Comparison of ENCODE assay signal across 9 cellular contexts in the genomic region with DNA sequence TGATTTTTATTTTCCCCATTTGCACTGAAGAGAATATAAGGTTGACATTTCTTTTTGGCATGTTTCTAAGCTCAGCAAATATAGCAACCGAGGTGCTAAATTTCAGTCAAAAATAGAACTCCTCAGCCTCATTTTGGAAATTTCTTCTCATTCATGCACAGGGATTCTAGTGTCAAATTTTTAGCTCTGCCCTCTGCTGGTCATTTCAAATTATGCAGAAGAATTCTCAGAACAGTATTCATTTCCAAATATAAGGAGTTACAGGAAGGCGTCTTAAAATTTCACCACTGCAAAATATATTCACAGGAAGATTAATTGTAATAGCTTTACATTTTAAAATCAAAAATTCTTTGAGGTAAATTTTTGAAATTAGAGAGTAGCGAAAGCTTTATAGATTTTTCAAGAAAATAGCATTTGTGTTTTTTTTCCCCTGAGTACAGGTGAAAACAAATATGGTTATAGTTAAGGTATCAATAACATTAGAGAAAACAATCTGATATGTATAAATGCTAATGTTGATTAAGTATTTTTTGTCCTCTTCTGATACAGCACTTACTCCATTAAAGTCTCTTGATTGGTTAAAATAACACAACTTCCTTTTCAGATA. TPM values are rescaled to one million over a fixed set of nuclear protein-coding genes. Genes with fewer than 3 reads are reported as not detected.
A peak's percentile ranks its signal among the peaks of the same experiment; 100 is the strongest.
DNase-seq lines count a peak whose midpoint lies in the region; ATAC-seq and TF ChIP-seq lines count a peak whose summit lies in the region.
"Had no signal": no experiment of that assay in that cellular context is flagged by ENCODE, and none has a peak within 500 bp of the region (broad histone marks: within the 10 kb centered on the region; RNA-seq: fewer than 3 reads in every experiment).

No MANE protein-coding gene starts in this region.

- ATAC-seq in GM21619 (IDR thresholded peaks at IDR 0.05; ENCODE audit: unreplicated experiment) (peak; percentile 62), right lobe of liver (peak; percentile 39 to 59 (median 54)), HG03196 (IDR thresholded peaks at IDR 0.05; ENCODE audit: unreplicated experiment) (no peak)
- no peak for ATAC-seq in activated T-cell treated with anti-CD3 and anti-CD28 coated beads, Interleukin-2, amount 50 U/mL, for 72 hours (replicated peaks in 1 of 2)

- 18% methylated on average over 3 of the region's 3 CpGs for WGBS in right lobe of liver (ENCODE audit: insufficient coverage, low coverage, low lambda C conversion rate, missing lambda C conversion rate)

- H3K27ac ChIP-seq in right lobe of liver: no peak overlapping the region

- in situ Hi-C loops in astrocyte of the spinal cord (cut with HindIII; ENCODE audit: low sequenced_read_pairs): no loop called here

- intact Hi-C loops in Caco-2 (cut with micrococcal nuclease; ENCODE audit: unreplicated experiment) (loop anchor here (1.0 kb wide), 3 partner anchors 118 to 198 kb away; no protein-coding TSS in a partner anchor), right lobe of liver (cut with DNase I) (no loop called here)

- no peak overlapping the region for H3K4me3 Mint-ChIP-seq in Caco-2 (ENCODE audit: unreplicated experiment)
- no peak overlapping the region for H3K4me3 Mint-ChIP-seq in activated T-cell treated with anti-CD3 and anti-CD28 coated beads, Interleukin-2, amount 50 U/mL, for 72 hours

- POLR2A ChIA-PET in Caco-2 (lab: Charles Lee): no interaction called here

- peaks cover 7% of the 10 kb centered on the region for H3K27me3 Mint-ChIP-seq in Caco-2 (ENCODE audit: insufficient read depth, unreplicated experiment)
- H3K27me3 Mint-ChIP-seq in activated T-cell treated with anti-CD3 and anti-CD28 coated beads, Interleukin-2, amount 50 U/mL, for 72 hours (ENCODE audit: low read depth): no peaks in the 10 kb centered on the region

- TF ChIP-seq POLR2A in right lobe of liver (IDR thresholded peaks at IDR 0.05): no peak

- no peak overlapping the region for H3K4me3 ChIP-seq in Caco-2 (ENCODE audit: low read depth, low read length)
- H3K4me3 ChIP-seq in astrocyte of the spinal cord (ENCODE audit: low read depth, low read length): no peak overlapping the region
- H3K4me3 ChIP-seq in right lobe of liver: no peak overlapping the region

- no peak overlapping the region for H3K27ac Mint-ChIP-seq in Caco-2 (ENCODE audit: unreplicated experiment)
- no peak overlapping the region for H3K27ac Mint-ChIP-seq in activated T-cell treated with anti-CD3 and anti-CD28 coated beads, Interleukin-2, amount 50 U/mL, for 72 hours

- CTCF ChIA-PET in Caco-2 (lab: Charles Lee): interaction anchor here (0.6 kb wide), 1 partner anchor 56 kb away, joined by 3 read pairs; no protein-coding TSS in a partner anchor

- no peaks in the 10 kb centered on the region for H3K9me3 ChIP-seq in Caco-2
- H3K9me3 ChIP-seq in right lobe of liver: no peaks in the 10 kb centered on the region

- TF ChIP-seq CTCF in Caco-2 (IDR thresholded peaks at IDR 0.05; ENCODE audit: insufficient read depth in 1 of 2, low read depth in 1 of 2, low read length in 1 of 2, severe bottlenecking in 1 of 2, unreplicated experiment in 1 of 2): peak; percentile 60 to 66
- peak; percentile 57 for TF ChIP-seq CTCF in astrocyte of the spinal cord (IDR thresholded peaks at IDR 0.05; ENCODE audit: low read depth, low read length)
- peak; percentile 49 to 72 (median 70) for TF ChIP-seq CTCF in right lobe of liver (IDR thresholded peaks at IDR 0.05)

- H3K4me1 Mint-ChIP-seq in Caco-2 (ENCODE audit: low read depth, unreplicated experiment): no peaks in the 10 kb centered on the region
- H3K4me1 Mint-ChIP-seq in activated T-cell treated with anti-CD3 and anti-CD28 coated beads, Interleukin-2, amount 50 U/mL, for 72 hours (ENCODE audit: low read depth): no peaks in the 10 kb centered on the region

- no peaks in the 10 kb centered on the region for H3K36me3 Mint-ChIP-seq in Caco-2 (ENCODE audit: insufficient read depth, unreplicated experiment)
- no peaks in the 10 kb centered on the region for H3K36me3 Mint-ChIP-seq in activated T-cell treated with anti-CD3 and anti-CD28 coated beads, Interleukin-2, amount 50 U/mL, for 72 hours (ENCODE audit: insufficient read depth in 2 of 2)

- H3K27me3 ChIP-seq in Caco-2 (replicated peaks; ENCODE audit: control insufficient read depth, insufficient read depth, low read length) (no peaks in the 10 kb centered on the region), right lobe of liver (no peaks in the 10 kb centered on the region)

- no TSS peak for BruUV-seq in Caco-2 (replicated peaks; lab: Mats Ljungman, UMichigan)

- H3K36me3 ChIP-seq in Caco-2 (ENCODE audit: control insufficient read depth, insufficient read depth, low read length): no peaks in the 10 kb centered on the region
- no peaks in the 10 kb centered on the region for H3K36me3 ChIP-seq in right lobe of liver

- DNase-seq in Caco-2 (peak in 1 of 2 experiments; percentile 45), NCI-H1930 (lab: John Stamatoyannopoulos, UW) (peak; percentile 5), astrocyte of the spinal cord (ENCODE audit: low read depth, low spot score) (peak; percentile 59), right lobe of liver (no peak)
- no peak for DNase-seq in activated T-cell treated with anti-CD3 and anti-CD28 coated beads, Interleukin-2, amount 50 U/mL, for 72 hours
- DNase-seq in activated naive CD4-positive, alpha-beta T cell treated with anti-CD3 and anti-CD28 coated beads, Interleukin-2, amount 50 U/mL, for 16 hours: no peak

- H3K4me1 ChIP-seq in Caco-2 (no peaks in the 10 kb centered on the region), right lobe of liver (no peaks in the 10 kb centered on the region)

- H3K9me3 Mint-ChIP-seq in Caco-2 (ENCODE audit: unreplicated experiment): no peaks in the 10 kb centered on the region
- H3K9me3 Mint-ChIP-seq in activated T-cell treated with anti-CD3 and anti-CD28 coated beads, Interleukin-2, amount 50 U/mL, for 72 hours: no peaks in the 10 kb centered on the region

RNA-seq across cellular contexts. Expression of a gene that starts 57.9 kb away (rescaled TPM):
- total RNA-seq in Caco-2 (2022) (not detected in 2 replicates), right lobe of liver (under 1 TPM in 1 of 6 experiments, not detected in 5; 0.12 TPM)
- not detected for total RNA-seq in activated T-cell treated with anti-CD3 and anti-CD28 coated beads, Interleukin-2, amount 50 U/mL, for 72 hours
- total RNA-seq: pulmonary artery endothelial cell had no signal

Comparison
In these comparisons a context has a peak if more than half of its experiments do, and no peak if none do; other contexts are left out.
1. DNase-seq: peak in NCI-H1930 (2 of 2) and astrocyte of the spinal cord (single experiment); none in right lobe of liver (0 of 3), activated T-cell treated with anti-CD3 and anti-CD28 coated beads, Interleukin-2, amount 50 U/mL, for 72 hours (0 of 2) and activated naive CD4-positive, alpha-beta T cell treated with anti-CD3 and anti-CD28 coated beads, Interleukin-2, amount 50 U/mL, for 16 hours (single experiment).
2. ATAC-seq: peak in GM21619 (single experiment) and right lobe of liver (4 of 4); none in activated T-cell treated with anti-CD3 and anti-CD28 coated beads, Interleukin-2, amount 50 U/mL, for 72 hours (0 of 2) and HG03196 (single experiment).
3. Peak in every context shown above with its lines, with median percentiles within 50 percentile points of each other: CTCF ChIP-seq.